In genomic region chr20:49562341-49563014, GRCh38 we compare ENCODE assay signal across 8 cellular contexts. TPM values are rescaled to one million over a fixed set of nuclear protein-coding genes. Genes with fewer than 3 reads are reported as not detected.
DNase-seq lines count a peak whose midpoint lies in the region; ATAC-seq, FAIRE-seq and TF ChIP-seq lines count a peak whose summit lies in the region.

No MANE protein-coding gene starts in this region.

- H3K36me3 ChIP-seq in HepG2 (replicated peaks in 1 of 2; ENCODE audit: control insufficient read depth in 1 of 2, insufficient read depth in 2 of 2, low read length in 2 of 2): no peaks in the 10 kb centered on the region
- no peaks in the 10 kb centered on the region for H3K36me3 ChIP-seq in subcutaneous abdominal adipose tissue (ENCODE audit: control insufficient read depth in 5 of 5, insufficient read depth in 5 of 5, low read length in 5 of 5)

- TF ChIP-seq EP300 in HepG2 (IDR thresholded peaks at IDR 0.05; ENCODE audit: low read depth in 2 of 2, low read length in 2 of 2) (no peak), HepG2 (CRISPR knock-in tag; IDR thresholded peaks at IDR 0.05; ENCODE audit: borderline replicate concordance) (no peak)

- H3K4me1 ChIP-seq in HepG2 (ENCODE audit: insufficient read depth, low read length) (peaks cover 11% of the 10 kb centered on the region; the same call in 1 of the 2 replicates), subcutaneous abdominal adipose tissue (ENCODE audit: control insufficient read depth in 5 of 5, insufficient read depth in 5 of 5, low read length in 5 of 5) (peaks cover 2 to 32% (median 13%) of the 10 kb centered on the region in 5 donors)

- TF ChIP-seq CTCF in chondrocyte (IDR thresholded peaks at IDR 0.05): no peak
- no peak for TF ChIP-seq CTCF in HepG2 (CRISPR knock-in tag; IDR thresholded peaks at IDR 0.05)

- no peaks in the 10 kb centered on the region for H3K27me3 Mint-ChIP-seq in chondrocyte (ENCODE audit: low read depth)

- no peaks in the 10 kb centered on the region for H3K79me2 ChIP-seq in HepG2 (ENCODE audit: insufficient read depth, low read length)

- in situ Hi-C loops in HepG2 (cut with HindIII; ENCODE audit: extremely low pct_ligation_motif_present, low pct_unique_long_range_greater_than_20kb): no loop called here

- H3K9ac ChIP-seq in HepG2 (ENCODE audit: insufficient read depth, low read depth, low read length) (no peak overlapping the region), subcutaneous abdominal adipose tissue (ENCODE audit: low read length in 5 of 5) (peak overlapping the region in 1 of 5 donors; percentile 28)

- H3K4me3 ChIP-seq in HepG2 (replicated peaks in 1 of 3; ENCODE audit: insufficient read depth in 1 of 3, low read depth in 2 of 3, low read length in 3 of 3) (no peak overlapping the region), subcutaneous abdominal adipose tissue (ENCODE audit: low read depth in 1 of 5, low read length in 5 of 5) (peak overlapping the region in 2 of 5 donors; percentile 13 to 29)

- 28% methylated on average over 19 of the region's 19 CpGs for WGBS in HepG2 (ENCODE audit: low lambda C conversion rate)

- TF ChIP-seq RAD21 in HepG2 (CRISPR knock-in tag; IDR thresholded peaks at IDR 0.05): no peak

- peak overlapping the region; percentile 93 for H3K27ac Mint-ChIP-seq in chondrocyte (ENCODE audit: unreplicated experiment)

- peaks cover 88% of the 10 kb centered on the region for H3K4me1 Mint-ChIP-seq in chondrocyte (ENCODE audit: low read depth)

- no peak for TF ChIP-seq POLR2A in HepG2 (IDR thresholded peaks at IDR 0.05; ENCODE audit: insufficient read depth in 1 of 2, low read depth in 2 of 2, low read length in 2 of 2)

- H3K4me3 Mint-ChIP-seq in chondrocyte (ENCODE audit: unreplicated experiment): peak overlapping the region; percentile 53

- BruUV-seq in HepG2 (replicated peaks; lab: Mats Ljungman, UMichigan): no TSS peak

- DNase-seq in HT1080 (ENCODE audit: low read depth) (peak; percentile 78), chondrocyte (ENCODE audit: low spot score) (peak; percentile 94), HepG2 (ENCODE audit: low spot score) (no peak), HuH-7.5 (ENCODE audit: low spot score) (no peak), GM19239 (ENCODE audit: insufficient read length, low spot score) (no peak)

- H3K9me3 ChIP-seq in HepG2 (ENCODE audit: low read length): no peaks in the 10 kb centered on the region
- H3K9me3 ChIP-seq in subcutaneous abdominal adipose tissue (ENCODE audit: control insufficient read depth in 5 of 5, low read length in 5 of 5): no peaks in the 10 kb centered on the region

- H3K27me3 ChIP-seq in HepG2 (ENCODE audit: control insufficient read depth in 1 of 2, insufficient read depth in 2 of 2, low read length in 2 of 2) (peaks cover 3 to 17% of the 10 kb centered on the region in 2 experiments; a peak in 4 of 5 replicates), subcutaneous abdominal adipose tissue (ENCODE audit: control insufficient read depth in 5 of 5, insufficient read depth in 4 of 5, low read length in 5 of 5) (peaks cover 9 to 34% (median 22%) of the 10 kb centered on the region in 5 donors)

- H4K20me1 ChIP-seq in HepG2 (ENCODE audit: insufficient read depth, low read length): no peaks in the 10 kb centered on the region

- CTCF ChIA-PET in HepG2 (lab: Yijun Ruan, JAX; ENCODE audit: low intra/inter-chr PET ratio, low total read pairs): no interaction called here

- POLR2A ChIA-PET in HepG2 (lab: Yijun Ruan, JAX): interaction anchor here (0.8 kb wide), 1 partner anchor 22 kb away, joined by 3 read pairs; no protein-coding TSS in a partner anchor

- intact Hi-C loops in HepG2 (cut with micrococcal nuclease; ENCODE audit: unreplicated experiment): no loop called here

- no peaks in the 10 kb centered on the region for H3K9me3 Mint-ChIP-seq in chondrocyte (ENCODE audit: low read depth)

- FAIRE-seq in HepG2 (lab: Jason Lieb, UNC): no peak
- no peak for FAIRE-seq in GM19239 (lab: Jason Lieb, UNC)

- no peak overlapping the region for H2AFZ ChIP-seq in HepG2 (ENCODE audit: low read length)

- no peak overlapping the region for H3K4me2 ChIP-seq in HepG2 (ENCODE audit: low read depth, low read length)

- ATAC-seq in HepG2 (peak; percentile 58), GM18858 (IDR thresholded peaks at IDR 0.05; ENCODE audit: unreplicated experiment) (no peak), GM18502 (IDR thresholded peaks at IDR 0.05; ENCODE audit: poor library complexity, unreplicated experiment) (no peak)

- peaks cover 10% of the 10 kb centered on the region for H3K36me3 Mint-ChIP-seq in chondrocyte (ENCODE audit: low read depth)

- H3K27ac ChIP-seq in HepG2 (ENCODE audit: extremely low read length, insufficient read depth, low read length) (no peak overlapping the region), subcutaneous abdominal adipose tissue (ENCODE audit: low read depth, low read length) (peak overlapping the region; percentile 63)

TF ChIP-seq in HepG2, 621 proteins besides CTCF, POLR2A, EP300 and RAD21 (continues in another document):
- TF ChIP-seq, protein P1, sequence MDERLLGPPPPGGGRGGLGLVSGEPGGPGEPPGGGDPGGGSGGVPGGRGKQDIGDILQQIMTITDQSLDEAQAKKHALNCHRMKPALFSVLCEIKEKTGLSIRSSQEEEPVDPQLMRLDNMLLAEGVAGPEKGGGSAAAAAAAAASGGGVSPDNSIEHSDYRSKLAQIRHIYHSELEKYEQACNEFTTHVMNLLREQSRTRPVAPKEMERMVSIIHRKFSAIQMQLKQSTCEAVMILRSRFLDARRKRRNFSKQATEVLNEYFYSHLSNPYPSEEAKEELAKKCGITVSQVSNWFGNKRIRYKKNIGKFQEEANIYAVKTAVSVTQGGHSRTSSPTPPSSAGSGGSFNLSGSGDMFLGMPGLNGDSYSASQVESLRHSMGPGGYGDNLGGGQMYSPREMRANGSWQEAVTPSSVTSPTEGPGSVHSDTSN (CRISPR knock-in tag; IDR thresholded peaks at IDR 0.05): no peak
- peak; percentile 29 for TF ChIP-seq ZNF687 (CRISPR knock-in tag; IDR thresholded peaks at IDR 0.05)
- TF ChIP-seq ZNF772 (CRISPR knock-in tag; IDR thresholded peaks at IDR 0.05): 0 out of 2 replicates have a peak, but pooled peaks have one; percentile 24
- peak; percentile 82 for TF ChIP-seq TEAD3 (CRISPR knock-in tag; optimal IDR thresholded peaks at IDR 0.05; ENCODE audit: borderline replicate concordance)
- no peak for TF ChIP-seq ZNF260 (CRISPR knock-in tag; IDR thresholded peaks at IDR 0.05; ENCODE audit: borderline replicate concordance, low read depth)
- peak; percentile 54; the same call in 1 of the 2 replicates for TF ChIP-seq EED (CRISPR knock-in tag; IDR thresholded peaks at IDR 0.05)

RNA-seq across cellular contexts. Expression of gene PTGIS, which starts 5.5 kb away (rescaled TPM):
- 0.02 TPM in 1 of 2 replicates, not detected in the other for total RNA-seq in HT1080 (2014; rRNA removed; shearing (Covaris generic))
- polyA plus RNA-seq in HT1080 (2015; cell fraction: cytosol; rRNA removed): 0.03 TPM in 1 of 2 replicates, not detected in the other
- polyA plus RNA-seq in HT1080 (2015; cell fraction: nucleus; rRNA removed): not detected in 2 replicates
- 88.7 to 165 TPM (median 91.5 TPM) in 3 replicates for total RNA-seq in chondrocyte
- not detected in 2 replicates for total RNA-seq in HepG2 (2016; rRNA removed; fragmentation: Illumina TruSeq; extraction: Trizol)
- not detected in 2 replicates for total RNA-seq in HepG2 (2016; cell fraction: cytosol; rRNA removed; fragmentation: Illumina TruSeq; extraction: Trizol; ENCODE audit: low read depth)
- not detected in 2 replicates for total RNA-seq in HepG2 (2016; cell fraction: insoluble cytoplasmic fraction; rRNA removed; fragmentation: Illumina TruSeq; extraction: Trizol)
- not detected in 2 replicates for total RNA-seq in HepG2 (2016; cell fraction: membrane; rRNA removed; fragmentation: Illumina TruSeq; extraction: Trizol)
- total RNA-seq in HepG2 (2016; cell fraction: nucleus; rRNA removed; fragmentation: Illumina TruSeq; extraction: Trizol): not detected in 2 replicates
- not detected in 2 replicates for polyA plus RNA-seq in HepG2 (2011; rRNA removed)
- polyA plus RNA-seq in HepG2 (2011; cell fraction: cytosol; rRNA removed): not detected in 2 replicates
- not detected in 2 replicates for polyA plus RNA-seq in HepG2 (2011; cell fraction: nucleus; rRNA removed)
- polyA plus RNA-seq in HepG2 (2012): not detected in 2 replicates
- polyA plus RNA-seq in HepG2 (2016; cell fraction: cytosol; fragmentation: Illumina TruSeq; extraction: Trizol; ENCODE audit: low read depth): not detected in 2 replicates
- polyA plus RNA-seq in HepG2 (2016; cell fraction: insoluble cytoplasmic fraction; fragmentation: Illumina TruSeq; extraction: Trizol; ENCODE audit: low read depth): not detected in 2 replicates
- not detected in 2 replicates for polyA plus RNA-seq in HepG2 (2016; cell fraction: membrane; fragmentation: Illumina TruSeq; extraction: Trizol; ENCODE audit: low read depth)
- not detected in 2 replicates for polyA plus RNA-seq in HepG2 (2016; cell fraction: nucleus; fragmentation: Illumina TruSeq; extraction: Trizol; ENCODE audit: insufficient read depth, low read depth)
- not detected in 2 replicates for polyA minus RNA-seq in HepG2 (2011; rRNA and poly(A)+ RNA removed; ENCODE audit: low replicate concordance)
- not detected in 2 replicates for polyA minus RNA-seq in HepG2 (2011; cell fraction: cytosol; rRNA and poly(A)+ RNA removed)
- polyA minus RNA-seq in HepG2 (2011; cell fraction: nucleus; rRNA and poly(A)+ RNA removed): not detected in 2 replicates

Comparison
In these comparisons a context has a peak if more than half of its experiments do, and no peak if none do; other contexts are left out.
1. DNase-seq: peak in HT1080 (single experiment) and chondrocyte (single experiment); none in HepG2 (single experiment), HuH-7.5 (single experiment) and GM19239 (single experiment).
2. RNA of gene PTGIS, which starts 5.5 kb away (total RNA-seq): 88.7 to 165 TPM in chondrocyte; 0.02 TPM in HT1080 and not detected in HepG2; every median in the first group is over 10 times any median in the second.